ENCODE assay signal across 8 cellular contexts in genomic region chr15:39127925-39128617, GRCh38.
A peak's percentile ranks its signal among the peaks of the same experiment; 100 is the strongest.
DNase-seq lines count a peak whose midpoint lies in the region; ATAC-seq, FAIRE-seq and TF ChIP-seq lines count a peak whose summit lies in the region.

No MANE protein-coding gene starts in this region.

- peaks cover 12% of the 10 kb centered on the region for H3K4me1 Mint-ChIP-seq in stimulated activated naive CD8-positive, alpha-beta T cell treated with anti-CD3 and anti-CD28 coated beads, Interleukin-15, amount 100 ng/mL, for 72 hours

- TF ChIP-seq CTCF in GM10266 (IDR thresholded peaks at IDR 0.05; ENCODE audit: control insufficient read depth, insufficient read depth, low read depth, missing control alignments) (no peak), D721Med (IDR thresholded peaks at IDR 0.05; ENCODE audit: insufficient read depth, missing control alignments) (no peak)

- no peak overlapping the region for H3K4me3 Mint-ChIP-seq in stimulated activated naive CD8-positive, alpha-beta T cell treated with anti-CD3 and anti-CD28 coated beads, Interleukin-15, amount 100 ng/mL, for 72 hours

- no peak for FAIRE-seq in D721Med (lab: Jason Lieb, UNC)

- DNase-seq in NCI-H510A treated with DMSO at 0.1 percent for 48 hours (lab: John Stamatoyannopoulos, UW) (peak; percentile 53), NCI-H510A (lab: John Stamatoyannopoulos, UW) (no peak), SW 1271 (lab: John Stamatoyannopoulos, UW) (peak; percentile 18 to 81), glomerular visceral epithelial cell (ENCODE audit: extremely low spot score) (peak; percentile 96), GM10266 (ENCODE audit: extremely low spot score) (no peak), GF-D8 (lab: John Stamatoyannopoulos, UW) (no peak), D721Med (ENCODE audit: insufficient read length, low spot score) (no peak)
- peak in 1 of 2 donors; percentile 5 for DNase-seq in stimulated activated naive CD8-positive, alpha-beta T cell treated with anti-CD3 and anti-CD28 coated beads, Interleukin-15, amount 100 ng/mL, for 72 hours

- no peaks in the 10 kb centered on the region for H3K9me3 Mint-ChIP-seq in stimulated activated naive CD8-positive, alpha-beta T cell treated with anti-CD3 and anti-CD28 coated beads, Interleukin-15, amount 100 ng/mL, for 72 hours

- peaks cover 38% of the 10 kb centered on the region for H3K27me3 Mint-ChIP-seq in stimulated activated naive CD8-positive, alpha-beta T cell treated with anti-CD3 and anti-CD28 coated beads, Interleukin-15, amount 100 ng/mL, for 72 hours

- ATAC-seq in stimulated activated naive CD8-positive, alpha-beta T cell treated with anti-CD3 and anti-CD28 coated beads, Interleukin-15, amount 100 ng/mL, for 72 hours = peak; percentile 90

- H3K27ac Mint-ChIP-seq in stimulated activated naive CD8-positive, alpha-beta T cell treated with anti-CD3 and anti-CD28 coated beads, Interleukin-15, amount 100 ng/mL, for 72 hours = no peak overlapping the region

Comparison
In these comparisons a context has a peak if more than half of its experiments do, and no peak if none do; other contexts are left out.
1. DNase-seq: peak in NCI-H510A treated with DMSO at 0.1 percent for 48 hours (single experiment), SW 1271 (2 of 2) and glomerular visceral epithelial cell (single experiment); none in NCI-H510A (single experiment), GM10266 (single experiment), GF-D8 (single experiment) and D721Med (single experiment).